1 cellular context compared by ENCODE assay signal in genomic region chr1:171902527-171902926, GRCh38.
TF ChIP-seq lines count a peak whose summit lies in the region.

No MANE protein-coding gene starts in this region.

TF ChIP-seq in A549, 52 proteins besides CTCF, POLR2A, EP300 and RAD21 (continued from another document):
- TF ChIP-seq, protein P1, sequence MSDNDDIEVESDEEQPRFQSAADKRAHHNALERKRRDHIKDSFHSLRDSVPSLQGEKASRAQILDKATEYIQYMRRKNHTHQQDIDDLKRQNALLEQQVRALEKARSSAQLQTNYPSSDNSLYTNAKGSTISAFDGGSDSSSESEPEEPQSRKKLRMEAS (IDR thresholded peaks at IDR 0.05) = no peak
- TF ChIP-seq ELK1 (IDR thresholded peaks at IDR 0.05; ENCODE audit: low read depth, low read length) = no peak
- no peak for TF ChIP-seq CHD4 (IDR thresholded peaks at IDR 0.05; ENCODE audit: borderline replicate concordance)
- no peak for TF ChIP-seq KDM5A (IDR thresholded peaks at IDR 0.05)
- no peak for TF ChIP-seq TP53 (CRISPR knock-in tag; IDR thresholded peaks at IDR 0.05)
- no peak for TF ChIP-seq CHD2 (IDR thresholded peaks at IDR 0.05; ENCODE audit: low read length, partially characterized antibody)
- TF ChIP-seq, protein P2, sequence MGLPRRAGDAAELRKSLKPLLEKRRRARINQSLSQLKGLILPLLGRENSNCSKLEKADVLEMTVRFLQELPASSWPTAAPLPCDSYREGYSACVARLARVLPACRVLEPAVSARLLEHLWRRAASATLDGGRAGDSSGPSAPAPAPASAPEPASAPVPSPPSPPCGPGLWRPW (IDR thresholded peaks at IDR 0.05) = no peak
- no peak for TF ChIP-seq RFX5 (IDR thresholded peaks at IDR 0.05)
- no peak for TF ChIP-seq EHMT2 (IDR thresholded peaks at IDR 0.05; ENCODE audit: low read depth)
